ENCODE assay signal across 1 cellular context in genomic region chr12:109952160-109952858, GRCh38.
TF ChIP-seq lines count a peak whose summit lies in the region.

No MANE protein-coding gene starts in this region.

TF ChIP-seq in HEK293, 187 proteins besides CTCF, POLR2A, EP300 and RAD21 (continued from another document):
- TF ChIP-seq ZNF558 (tag by site-specific recombination; IDR thresholded peaks at IDR 0.05) (no peak), ZNF626 (tag by site-specific recombination; IDR thresholded peaks at IDR 0.05) (no peak), SCRT2 (tag by site-specific recombination; IDR thresholded peaks at IDR 0.05) (peak; percentile 87), BCL11B (tag by site-specific recombination; IDR thresholded peaks at IDR 0.05; ENCODE audit: low read depth) (no peak)
